In genomic region chr1:87800006-87800405, GRCh38 we compare ENCODE assay signal across 21 cellular contexts.
"Had no signal": no experiment of that assay in that cellular context is flagged by ENCODE, and none has a peak within 500 bp of the region (broad histone marks: within the 10 kb centered on the region; RNA-seq: fewer than 3 reads in every experiment).

No MANE protein-coding gene starts in this region.

- H3K27me3 Mint-ChIP-seq: central memory CD8-positive, alpha-beta T cell; naive B cell; type B pancreatic cell had no signal

- H3K9me3 ChIP-seq: adrenal gland, breast epithelium, thoracic aorta had no signal

- H3K4me1 ChIP-seq: breast epithelium, heart left ventricle had no signal

- H3K9me3 Mint-ChIP-seq: central memory CD8-positive, alpha-beta T cell; effector memory CD8-positive, alpha-beta T cell; type B pancreatic cell had no signal

- DNase-seq: activated T-cell treated with anti-CD3 and anti-CD28 coated beads, Interleukin-2, amount 50 U/mL, for 1 hour; adrenal gland; effector memory CD8-positive, alpha-beta T cell; heart left ventricle; left colon; mesendoderm; naive B cell; occipital lobe; stimulated activated CD4-positive, alpha-beta T cell treated with anti-CD3 and anti-CD28 coated beads, Interleukin-4, amount 100 ng/mL, for 24 hours; stimulated activated naive CD4-positive, alpha-beta T cell treated with Interleukin-2 at 50 U/mL for 16 hours; T-helper 9 cell had no signal

- H3K4me1 Mint-ChIP-seq: central memory CD8-positive, alpha-beta T cell; naive B cell had no signal

- H3K4me3 Mint-ChIP-seq: activated naive CD8-positive, alpha-beta T cell; central memory CD8-positive, alpha-beta T cell; effector memory CD8-positive, alpha-beta T cell; naive B cell; type B pancreatic cell; WTC11 had no signal

- H3K27ac Mint-ChIP-seq: activated naive CD8-positive, alpha-beta T cell; effector memory CD8-positive, alpha-beta T cell; naive B cell; type B pancreatic cell; WTC11 had no signal

- H3K27ac ChIP-seq: adrenal gland, breast epithelium, heart left ventricle, thoracic aorta had no signal

- H3K27me3 ChIP-seq: adrenal gland, breast epithelium, heart left ventricle had no signal

- H3K36me3 ChIP-seq: adrenal gland, breast epithelium, heart left ventricle, thoracic aorta had no signal

- FAIRE-seq: colon, endothelial cell of umbilical vein, keratinocyte had no signal

- H3K36me3 Mint-ChIP-seq: activated naive CD8-positive, alpha-beta T cell; naive B cell; type B pancreatic cell; WTC11 had no signal

- H3K4me3 ChIP-seq: adrenal gland, breast epithelium, heart left ventricle, thoracic aorta had no signal

- ATAC-seq: effector memory CD8-positive, alpha-beta T cell; esophagus mucosa; heart left ventricle; left colon; WTC11 had no signal
